Comparison of ENCODE assay signal across 1 cellular context in the genomic region with DNA sequence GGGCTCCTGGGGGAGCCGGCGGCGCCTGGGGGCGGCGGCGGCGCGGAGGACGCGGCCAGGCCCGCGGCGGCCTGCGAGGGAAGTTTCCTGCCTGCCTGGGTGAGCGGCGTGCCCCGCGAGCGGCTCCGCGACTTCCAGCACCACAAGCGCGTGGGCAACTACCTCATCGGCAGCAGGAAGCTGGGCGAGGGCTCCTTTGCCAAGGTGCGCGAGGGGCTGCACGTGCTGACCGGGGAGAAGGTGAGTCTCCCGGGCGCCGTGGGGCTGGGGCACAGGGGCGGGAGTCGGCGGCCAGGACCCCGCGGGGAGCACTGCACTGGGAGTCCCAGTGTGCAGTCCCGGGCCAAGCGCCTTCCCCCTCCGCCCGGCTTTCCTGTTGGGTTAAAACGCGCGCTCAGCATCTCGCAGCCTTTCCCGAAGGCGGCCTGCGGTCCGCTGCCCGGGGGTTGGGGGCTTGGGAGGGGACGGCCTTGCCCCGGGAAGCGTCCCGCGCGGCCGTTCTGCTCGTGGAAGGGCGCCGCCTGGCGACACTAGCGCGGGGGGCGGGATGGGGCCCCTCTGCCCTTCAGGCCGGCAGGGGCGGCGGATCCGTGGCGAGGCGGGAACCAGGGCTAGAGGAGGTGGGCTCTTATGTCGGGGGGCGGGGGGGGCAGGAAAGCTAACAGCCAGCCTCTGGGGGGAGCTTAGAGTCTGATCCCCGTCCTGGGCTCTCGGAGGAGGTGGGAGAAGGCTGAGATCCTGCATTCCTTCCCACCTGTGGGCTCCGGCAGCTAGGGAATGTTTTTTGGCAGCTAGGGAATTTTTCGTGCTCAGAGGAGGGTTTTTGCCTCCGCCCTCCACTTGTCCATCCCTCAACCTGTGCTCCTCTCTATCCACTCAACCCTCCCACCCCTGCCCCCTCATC.
TF ChIP-seq lines count a peak whose summit lies in the region.

No MANE protein-coding gene starts in this region.

TF ChIP-seq in HCT116, 20 proteins besides CTCF, POLR2A, EP300 and RAD21 (continued from another document):
- no peak for TF ChIP-seq SRF (IDR thresholded peaks at IDR 0.05; ENCODE audit: low read depth)
